Comparison of ENCODE assay signal across 16 cellular contexts in genomic region chr7:2713370-2713769, GRCh38. TPM values are rescaled to one million over a fixed set of nuclear protein-coding genes. Genes with fewer than 3 reads are reported as not detected.
DNase-seq lines count a peak whose midpoint lies in the region; ATAC-seq and TF ChIP-seq lines count a peak whose summit lies in the region.
"Had no signal": no experiment of that assay in that cellular context is flagged by ENCODE, and none has a peak within 500 bp of the region (broad histone marks: within the 10 kb centered on the region; RNA-seq: fewer than 3 reads in every experiment).

No MANE protein-coding gene starts in this region.

- no peak for TF ChIP-seq EP300 in tibial nerve (IDR thresholded peaks at IDR 0.05)

- DNase-seq in CD4-positive, alpha-beta T cell, result no peak
- DNase-seq in caudate nucleus (lab: John Stamatoyannopoulos, UW) (peak in 1 of 61 donors; percentile 19), mesenchymal stem cell (peak; percentile 63), tibial nerve (ENCODE audit: low spot score in 2 of 2) (no peak)
- no peak for DNase-seq in stimulated activated naive CD8-positive, alpha-beta T cell treated with anti-CD3 and anti-CD28 coated beads, Interleukin-15, amount 100 ng/mL, for 72 hours
- DNase-seq: activated B cell treated with CpG ODN at 0.5 μM for 24 hours; activated T-cell treated with anti-CD3 and anti-CD28 coated beads, Interleukin-2, amount 50 U/mL, for 1 hour; NCI-H1092; NCI-H446 had no signal

- H3K9me3 Mint-ChIP-seq in CD4-positive, alpha-beta T cell, result no peaks in the 10 kb centered on the region
- no peaks in the 10 kb centered on the region for H3K9me3 Mint-ChIP-seq in stimulated activated naive CD8-positive, alpha-beta T cell treated with anti-CD3 and anti-CD28 coated beads, Interleukin-15, amount 100 ng/mL, for 72 hours
- H3K9me3 Mint-ChIP-seq: activated B cell treated with CpG ODN at 0.5 μM for 24 hours; stimulated activated naive CD8-positive, alpha-beta T cell treated with anti-CD3 and anti-CD28 coated beads, Interleukin-15, Interleukin-2, amounts not matched to agents 100 ng/mL and 50 ng/mL, for 24 hours had no signal

- H3K27ac ChIP-seq in CD4-positive, alpha-beta T cell (ENCODE audit: low read depth, low read length), result no peak overlapping the region
- peak overlapping the region; percentile 16 for H3K27ac ChIP-seq in caudate nucleus (ENCODE audit: low read depth, low read length)
- no peak overlapping the region for H3K27ac ChIP-seq in mesenchymal stem cell (ENCODE audit: low read length, poor library complexity, severe bottlenecking)
- H3K27ac ChIP-seq in tibial nerve, result no peak overlapping the region
- H3K27ac ChIP-seq: RWPE1 had no signal

- H3K9me3 ChIP-seq in CD4-positive, alpha-beta T cell (ENCODE audit: control insufficient read depth, low read length), result no peaks in the 10 kb centered on the region
- H3K9me3 ChIP-seq in Loucy (ENCODE audit: insufficient read depth, low read depth, low read length), result no peaks in the 10 kb centered on the region
- H3K9me3 ChIP-seq in mesenchymal stem cell (ENCODE audit: control insufficient read depth, low read length), result no peaks in the 10 kb centered on the region
- H3K9me3 ChIP-seq in tibial nerve, result peaks cover 0 to 6% (median 0%) of the 10 kb centered on the region in 4 donors

- H3F3A ChIP-seq in Loucy (ENCODE audit: low read depth), result no peaks in the 10 kb centered on the region

- H3K27me3 ChIP-seq in CD4-positive, alpha-beta T cell (ENCODE audit: control insufficient read depth, insufficient read depth, low read length), result no peaks in the 10 kb centered on the region
- H3K27me3 ChIP-seq in Loucy (ENCODE audit: insufficient read depth, low read length, poor library complexity, severe bottlenecking), result no peaks in the 10 kb centered on the region
- H3K27me3 ChIP-seq in mesenchymal stem cell (ENCODE audit: control insufficient read depth in 1 of 2, insufficient read depth in 1 of 2, low read length in 2 of 2), result no peaks in the 10 kb centered on the region
- no peaks in the 10 kb centered on the region for H3K27me3 ChIP-seq in tibial nerve

- no peak for ATAC-seq in CD4-positive, alpha-beta T cell (ENCODE audit: poor library complexity)
- no peak for ATAC-seq in HG03108 (IDR thresholded peaks at IDR 0.05; ENCODE audit: unreplicated experiment)
- no peak for ATAC-seq in HG03045 (IDR thresholded peaks at IDR 0.05; ENCODE audit: unreplicated experiment)
- ATAC-seq in stimulated activated naive CD8-positive, alpha-beta T cell treated with anti-CD3 and anti-CD28 coated beads, Interleukin-15, amount 100 ng/mL, for 72 hours, result no peak

- H3K27ac Mint-ChIP-seq in CD4-positive, alpha-beta T cell, result peak overlapping the region; percentile 44
- peak overlapping the region in 1 of 2 donors; percentile 76 for H3K27ac Mint-ChIP-seq in stimulated activated naive CD8-positive, alpha-beta T cell treated with anti-CD3 and anti-CD28 coated beads, Interleukin-15, amount 100 ng/mL, for 72 hours
- H3K27ac Mint-ChIP-seq: stimulated activated naive CD8-positive, alpha-beta T cell treated with anti-CD3 and anti-CD28 coated beads, Interleukin-15, Interleukin-2, amounts not matched to agents 100 ng/mL and 50 ng/mL, for 24 hours had no signal

- peaks cover 70% of the 10 kb centered on the region for H3K4me1 Mint-ChIP-seq in CD4-positive, alpha-beta T cell (ENCODE audit: low read depth)
- peaks cover 88% of the 10 kb centered on the region for H3K4me1 Mint-ChIP-seq in stimulated activated naive CD8-positive, alpha-beta T cell treated with anti-CD3 and anti-CD28 coated beads, Interleukin-15, amount 100 ng/mL, for 72 hours

- no peaks in the 10 kb centered on the region for H3K27me3 Mint-ChIP-seq in CD4-positive, alpha-beta T cell
- H3K27me3 Mint-ChIP-seq in stimulated activated naive CD8-positive, alpha-beta T cell treated with anti-CD3 and anti-CD28 coated beads, Interleukin-15, amount 100 ng/mL, for 72 hours, result peaks cover 99% of the 10 kb centered on the region
- H3K27me3 Mint-ChIP-seq: activated B cell treated with CpG ODN at 0.5 μM for 24 hours had no signal

- intact Hi-C loops in CD4-positive, alpha-beta T cell (cut with DNase I, micrococcal nuclease), result loop anchor here in 1 of 2 experiments (10.0 kb wide), 1 partner anchor 149 kb away; no protein-coding TSS in a partner anchor

- H3K4me1 ChIP-seq in Loucy (ENCODE audit: insufficient read depth, low read length, poor library complexity, severe bottlenecking) (peaks cover 100% of the 10 kb centered on the region), mesenchymal stem cell (ENCODE audit: control insufficient read depth, insufficient read depth, low read depth, low read length) (peaks cover 33% of the 10 kb centered on the region), tibial nerve (peaks cover 0 to 29% (median 10%) of the 10 kb centered on the region in 4 donors)

- TF ChIP-seq POLR2A in tibial nerve (IDR thresholded peaks at IDR 0.05), result no peak

- no peak overlapping the region for H4K8ac ChIP-seq in mesenchymal stem cell (ENCODE audit: low read length)

- TF ChIP-seq CTCF in CD4-positive, alpha-beta T cell (IDR thresholded peaks at IDR 0.05), result no peak
- peak; percentile 35 for TF ChIP-seq CTCF in Loucy (conservative IDR thresholded peaks at IDR 0.05; ENCODE audit: low read length)
- no peak for TF ChIP-seq CTCF in tibial nerve (IDR thresholded peaks at IDR 0.05)

- H3K4me3 Mint-ChIP-seq in CD4-positive, alpha-beta T cell, result no peak overlapping the region
- H3K4me3 Mint-ChIP-seq in stimulated activated naive CD8-positive, alpha-beta T cell treated with anti-CD3 and anti-CD28 coated beads, Interleukin-15, amount 100 ng/mL, for 72 hours, result no peak overlapping the region
- H3K4me3 Mint-ChIP-seq: activated B cell treated with CpG ODN at 0.5 μM for 24 hours; stimulated activated naive CD8-positive, alpha-beta T cell treated with anti-CD3 and anti-CD28 coated beads, Interleukin-15, Interleukin-2, amounts not matched to agents 100 ng/mL and 50 ng/mL, for 24 hours had no signal

- H2AFZ ChIP-seq in Loucy (ENCODE audit: low read length) (no peak overlapping the region), mesenchymal stem cell (ENCODE audit: low read depth, low read length) (no peak overlapping the region)

- no peak overlapping the region for H2BK120ac ChIP-seq in mesenchymal stem cell (ENCODE audit: low read depth, low read length)

- POLR2A ChIA-PET in CD4-positive, alpha-beta T cell (lab: Charles Lee), result interaction anchor here (0.7 to 1.0 kb wide), 2 partner anchors 205 to 1492 kb away, joined by 3 read pairs; no protein-coding TSS in a partner anchor

- no peak overlapping the region for H2BK12ac ChIP-seq in mesenchymal stem cell (ENCODE audit: low read length in 2 of 2)

- H3K4ac ChIP-seq in mesenchymal stem cell (ENCODE audit: low read depth in 1 of 2, low read length in 2 of 2), result no peak overlapping the region

- peaks cover 3% of the 10 kb centered on the region; the same call in 1 of the 2 replicates for H3K79me2 ChIP-seq in Loucy (ENCODE audit: insufficient read depth, low read length)

- H3K4me2 ChIP-seq in Loucy (ENCODE audit: low read depth, low read length, poor library complexity, severe bottlenecking), result no peak overlapping the region
- H3K4me2 ChIP-seq in mesenchymal stem cell (ENCODE audit: low read length, poor library complexity, severe bottlenecking), result no peak overlapping the region

- peak overlapping the region; percentile 21 for H2BK15ac ChIP-seq in mesenchymal stem cell (ENCODE audit: low read depth, poor library complexity, severe bottlenecking)

- peak overlapping the region; percentile 38 to 55 for H3K18ac ChIP-seq in mesenchymal stem cell (ENCODE audit: low read depth in 1 of 2, low read length in 2 of 2)

- peaks cover 28% of the 10 kb centered on the region for H3K79me1 ChIP-seq in mesenchymal stem cell (replicated peaks; ENCODE audit: low read length, poor library complexity, severe bottlenecking)

- H3K9ac ChIP-seq in Loucy (ENCODE audit: low read depth, low read length, poor library complexity, severe bottlenecking) (no peak overlapping the region), mesenchymal stem cell (ENCODE audit: low read length) (no peak overlapping the region)

- H3K36me3 ChIP-seq in Loucy (ENCODE audit: insufficient read depth, low read length) (peaks cover 2% of the 10 kb centered on the region; the same call in 1 of the 2 replicates), mesenchymal stem cell (ENCODE audit: control insufficient read depth in 1 of 2, insufficient read depth in 2 of 2, low read depth in 1 of 2, low read length in 2 of 2) (peaks cover 36 to 69% of the 10 kb centered on the region in 2 experiments), tibial nerve (peaks cover 0 to 60% (median 0%) of the 10 kb centered on the region in 3 donors)

- no peaks in the 10 kb centered on the region for H4K20me1 ChIP-seq in Loucy (ENCODE audit: insufficient read depth, low read length, poor library complexity, severe bottlenecking)

- WGBS in mesenchymal stem cell, result 38% methylated on average over 12 of the region's 13 CpGs
- WGBS in tibial nerve, 2 donors, result 39 to 46% methylated on average over 12 to 13 of the region's 13 CpGs

- no peak overlapping the region for H2AK5ac ChIP-seq in mesenchymal stem cell (ENCODE audit: low read length, severe bottlenecking)

- H2BK5ac ChIP-seq in mesenchymal stem cell (ENCODE audit: low read depth, low read length, poor library complexity, severe bottlenecking), result no peak overlapping the region

- H3K36me3 Mint-ChIP-seq in CD4-positive, alpha-beta T cell (ENCODE audit: low read depth), result no peaks in the 10 kb centered on the region

- no peak overlapping the region for H3K23ac ChIP-seq in mesenchymal stem cell (ENCODE audit: low read length in 2 of 2)

- no peak overlapping the region for H3K14ac ChIP-seq in mesenchymal stem cell (ENCODE audit: low read length in 2 of 2)

- H3K4me3 ChIP-seq in Loucy (ENCODE audit: low read length, poor library complexity, severe bottlenecking), result no peak overlapping the region
- H3K4me3 ChIP-seq in mesenchymal stem cell (ENCODE audit: insufficient read depth in 1 of 2, low read depth in 1 of 2, low read length in 2 of 2), result no peak overlapping the region
- no peak overlapping the region for H3K4me3 ChIP-seq in tibial nerve
- H3K4me3 ChIP-seq: lung had no signal

- no peak overlapping the region for H4K91ac ChIP-seq in mesenchymal stem cell (ENCODE audit: low read length)

- CTCF ChIA-PET in CD4-positive, alpha-beta T cell (lab: Charles Lee), result interaction anchor here (3.3 kb wide), 1 partner anchor 42 kb away, joined by 8 read pairs; no protein-coding TSS in a partner anchor

- no peaks in the 10 kb centered on the region for H3K9me2 ChIP-seq in Loucy (replicated peaks; ENCODE audit: low read depth, low read length)

RNA-seq across cellular contexts. Expression of gene AMZ1, which starts 25.4 kb away (rescaled TPM):
- total RNA-seq in CD4-positive, alpha-beta T cell, result under 1 TPM; 0.25 to 0.36 TPM
- polyA plus RNA-seq in mesenchymal stem cell (2013, experiment 1 of 2), result 0.06 TPM
- 0.07 TPM for polyA plus RNA-seq in mesenchymal stem cell (2013, experiment 2 of 2)
- total RNA-seq in tibial nerve, result 1 to 10 TPM in 2 of 4 donors, under 1 TPM in 2; 0.39 to 1.7 (median 1.2) TPM
- total RNA-seq: endothelial cell of umbilical vein had no signal
- polyA plus RNA-seq: endothelial cell of umbilical vein had no signal
